Comparison of ENCODE assay signal across 34 cellular contexts in genomic region chr6:80643881-80644280, GRCh38.
"Had no signal": no experiment of that assay in that cellular context is flagged by ENCODE, and none has a peak within 500 bp of the region (broad histone marks: within the 10 kb centered on the region; RNA-seq: fewer than 3 reads in every experiment).

No MANE protein-coding gene starts in this region.

- H3K36me3 ChIP-seq: MG63 had no signal

- H3K4me3 ChIP-seq: MG63 had no signal

- DNase-seq: Karpas-422, Kasumi-1, MG63, MM.1S, MV-4-11, NCI-H1048, NCI-H1092, NCI-H1092 treated with DMSO at 0.1 percent for 48 hours, NCI-H1105, NCI-H1105 treated with DMSO at 0.1 percent for 48 hours, NCI-H1417, NCI-H1417 treated with DMSO at 0.1 percent for 48 hours, NCI-H1436, NCI-H146, NCI-H1694, NCI-H1694 treated with DMSO at 0.1 percent for 48 hours, NCI-H187, NCI-H187 treated with DMSO at 0.1 percent for 48 hours, NCI-H1930, NCI-H2029, NCI-H2029 treated with DMSO at 0.1 percent for 48 hours, NCI-H2081, NCI-H2081 treated with DMSO at 0.1 percent for 48 hours, NCI-H2107, NCI-H2171, NCI-H2171 treated with DMSO at 0.1 percent for 48 hours, NCI-H2227 treated with DMSO at 0.1 percent for 48 hours, NCI-H226, NCI-H345, NCI-H446, NCI-H446 treated with DMSO at 0.1 percent for 48 hours, NCI-H510A, NCI-H510A treated with DMSO at 0.1 percent for 48 hours, NCI-H524 had no signal

- H3K27me3 ChIP-seq: MG63 had no signal
